In the genomic region with DNA sequence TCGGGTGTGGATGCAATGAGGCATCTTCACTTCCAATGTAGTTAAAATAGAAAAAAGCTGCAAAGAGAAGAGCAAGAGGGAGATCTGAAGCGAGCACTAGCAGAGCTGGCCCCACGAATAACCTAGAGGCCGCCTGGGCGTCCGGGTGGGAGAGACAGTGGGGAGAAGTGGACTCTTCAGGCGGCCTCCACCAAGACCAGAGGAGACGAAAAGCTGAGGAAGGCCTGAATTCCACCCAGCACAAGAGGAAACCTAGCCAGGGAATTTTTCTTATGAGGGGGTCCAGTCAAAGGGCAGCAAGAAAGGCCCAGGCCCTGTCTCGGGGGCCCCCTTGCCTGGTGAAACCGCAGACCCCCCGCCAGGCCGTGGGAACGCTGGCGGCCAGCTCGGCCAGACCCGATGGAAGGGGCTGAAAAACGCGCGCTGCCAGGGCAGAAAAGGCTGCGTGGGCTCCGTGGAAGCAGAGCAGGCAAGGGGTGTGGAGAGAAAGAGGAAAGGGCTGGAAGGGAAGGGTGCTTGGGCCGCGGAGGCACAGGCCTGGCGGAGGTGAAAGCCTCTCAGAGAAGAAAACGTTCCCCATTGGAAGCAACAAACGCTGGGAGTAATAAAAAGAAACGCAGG, we compare ENCODE assay signal across 15 cellular contexts.
DNase-seq lines count a peak whose midpoint lies in the region; ATAC-seq, FAIRE-seq and TF ChIP-seq lines count a peak whose summit lies in the region.
"Had no signal": no experiment of that assay in that cellular context is flagged by ENCODE, and none has a peak within 500 bp of the region (broad histone marks: within the 10 kb centered on the region; RNA-seq: fewer than 3 reads in every experiment).

No MANE protein-coding gene starts in this region.

- 44% methylated on average over 27 of the region's 27 CpGs for WGBS in HUES64
- 82 to 83% methylated on average over 16 to 27 of the region's 27 CpGs for WGBS in transverse colon (ENCODE audit: low coverage in 1 of 2), 2 donors

- H3K27me3 ChIP-seq in HUES64 (ENCODE audit: insufficient read depth, low read length) (no peaks in the 10 kb centered on the region), transverse colon (no peaks in the 10 kb centered on the region)
- no peaks in the 10 kb centered on the region for H3K27me3 ChIP-seq in CD4-positive, alpha-beta T cell (ENCODE audit: control insufficient read depth, insufficient read depth, low read length)

- H3K27ac ChIP-seq in HUES64 (ENCODE audit: low read depth, low read length) (peak overlapping the region; percentile 86), cingulate gyrus (ENCODE audit: low read depth, low read length) (peak overlapping the region; percentile 79), transverse colon (peak overlapping the region in 3 of 4 donors; percentile 6 to 46 (median 42))
- no peak overlapping the region for H3K27ac ChIP-seq in CD4-positive, alpha-beta T cell (ENCODE audit: low read depth, low read length)

- in situ Hi-C loops in transverse colon (cut with MboI; ENCODE audit: low pct_ligation_motif_present in 1 of 4, low pct_unique_long_range_greater_than_20kb in 1 of 4, low sequenced_read_pairs in 3 of 4) (no loop called here), KBM-7 (cut with MboI; ENCODE audit: low pct_unique_long_range_greater_than_20kb, low sequenced_read_pairs) (no loop called here)

- POLR2A ChIA-PET in CD4-positive, alpha-beta T cell (lab: Charles Lee): no interaction called here

- TF ChIP-seq CTCF in mesothelial cell of epicardium (IDR thresholded peaks at IDR 0.05; ENCODE audit: unreplicated experiment) (no peak), transverse colon (IDR thresholded peaks at IDR 0.05) (no peak)
- TF ChIP-seq CTCF in CD4-positive, alpha-beta T cell (IDR thresholded peaks at IDR 0.05): no peak

- no peaks in the 10 kb centered on the region for H3K27me3 Mint-ChIP-seq in mesothelial cell of epicardium (ENCODE audit: low read depth)
- no peaks in the 10 kb centered on the region for H3K27me3 Mint-ChIP-seq in CD4-positive, alpha-beta T cell
- H3K27me3 Mint-ChIP-seq: activated CD4-positive, alpha-beta T cell treated with anti-CD3 and anti-CD28 coated beads, Interleukin-2, amount 10 ng/mL, durations not matched to agents 7 days and 5 days; activated T-helper 17 cell treated with anti-CD3 and anti-CD28 coated beads, Interleukin-2, amount 50 U/mL, for 72 hours; memory B cell; stimulated activated memory B cell treated with anti-CD40 and anti-IgM and Interleukin-4, amounts not matched to agents 10 μg/mL and 1 μg/mL and 100 μg/mL, for 72 hours had no signal

- no peak for ATAC-seq in CD4-positive, alpha-beta T cell (ENCODE audit: poor library complexity)
- ATAC-seq: activated T-helper 17 cell treated with anti-CD3 and anti-CD28 coated beads, Interleukin-2, amount 50 U/mL, for 72 hours; stimulated activated memory B cell treated with anti-CD40 and anti-IgM and Interleukin-4, amounts not matched to agents 10 μg/mL and 1 μg/mL and 100 μg/mL, for 72 hours had no signal

- intact Hi-C loops in transverse colon (cut with DNase I; ENCODE audit: low total_unique reads): no loop called here
- intact Hi-C loops in CD4-positive, alpha-beta T cell (cut with DNase I, micrococcal nuclease): no loop called here

- no peaks in the 10 kb centered on the region for H3K9me3 Mint-ChIP-seq in mesothelial cell of epicardium
- H3K9me3 Mint-ChIP-seq in CD4-positive, alpha-beta T cell: no peaks in the 10 kb centered on the region
- H3K9me3 Mint-ChIP-seq: activated CD4-positive, alpha-beta T cell treated with anti-CD3 and anti-CD28 coated beads, Interleukin-2, amount 10 ng/mL, durations not matched to agents 7 days and 5 days; activated T-helper 17 cell treated with anti-CD3 and anti-CD28 coated beads, Interleukin-2, amount 50 U/mL, for 72 hours; memory B cell; stimulated activated memory B cell treated with anti-CD40 and anti-IgM and Interleukin-4, amounts not matched to agents 10 μg/mL and 1 μg/mL and 100 μg/mL, for 72 hours had no signal

- H3K4me3 Mint-ChIP-seq in mesothelial cell of epicardium: no peak overlapping the region
- no peak overlapping the region for H3K4me3 Mint-ChIP-seq in CD4-positive, alpha-beta T cell
- H3K4me3 Mint-ChIP-seq: activated CD4-positive, alpha-beta T cell treated with anti-CD3 and anti-CD28 coated beads, Interleukin-2, amount 10 ng/mL, durations not matched to agents 7 days and 5 days; activated T-helper 17 cell treated with anti-CD3 and anti-CD28 coated beads, Interleukin-2, amount 50 U/mL, for 72 hours; CD14-positive monocyte; memory B cell; stimulated activated memory B cell treated with anti-CD40 and anti-IgM and Interleukin-4, amounts not matched to agents 10 μg/mL and 1 μg/mL and 100 μg/mL, for 72 hours had no signal

- H3K4me3 ChIP-seq in HUES64 (ENCODE audit: low read length): peak overlapping the region; percentile 32
- no peak overlapping the region for H3K4me3 ChIP-seq in transverse colon

- H3K36me3 Mint-ChIP-seq in mesothelial cell of epicardium: peaks cover 18% of the 10 kb centered on the region
- H3K36me3 Mint-ChIP-seq in CD4-positive, alpha-beta T cell (ENCODE audit: low read depth): no peaks in the 10 kb centered on the region
- H3K36me3 Mint-ChIP-seq: CD14-positive monocyte; memory B cell; stimulated activated memory B cell treated with anti-CD40 and anti-IgM and Interleukin-4, amounts not matched to agents 10 μg/mL and 1 μg/mL and 100 μg/mL, for 72 hours had no signal

- no peaks in the 10 kb centered on the region for H3K9me3 ChIP-seq in HUES64 (ENCODE audit: insufficient read depth, low read depth, low read length)
- H3K9me3 ChIP-seq in transverse colon: no peaks in the 10 kb centered on the region
- H3K9me3 ChIP-seq in CD4-positive, alpha-beta T cell (ENCODE audit: control insufficient read depth, low read length): no peaks in the 10 kb centered on the region

- TF ChIP-seq POLR2A in transverse colon (IDR thresholded peaks at IDR 0.05): no peak

- H3K9ac ChIP-seq in HUES64 (ENCODE audit: low read depth, low read length): peak overlapping the region; percentile 61

- peak overlapping the region; percentile 93 for H3K27ac Mint-ChIP-seq in mesothelial cell of epicardium
- H3K27ac Mint-ChIP-seq in CD4-positive, alpha-beta T cell: no peak overlapping the region
- H3K27ac Mint-ChIP-seq: activated CD4-positive, alpha-beta T cell treated with anti-CD3 and anti-CD28 coated beads, Interleukin-2, amount 10 ng/mL, durations not matched to agents 7 days and 5 days; activated T-helper 17 cell treated with anti-CD3 and anti-CD28 coated beads, Interleukin-2, amount 50 U/mL, for 72 hours; CD14-positive monocyte; memory B cell; stimulated activated memory B cell treated with anti-CD40 and anti-IgM and Interleukin-4, amounts not matched to agents 10 μg/mL and 1 μg/mL and 100 μg/mL, for 72 hours had no signal

- TF ChIP-seq EP300 in transverse colon (IDR thresholded peaks at IDR 0.05; ENCODE audit: low read depth): no peak

- no peak for FAIRE-seq in GM19239 (lab: Jason Lieb, UNC)
- FAIRE-seq: H54 had no signal

- no peak for DNase-seq in mesothelial cell of epicardium (ENCODE audit: low spot score in 2 of 2, unreplicated experiment in 2 of 2)
- no peak for DNase-seq in transverse colon
- no peak for DNase-seq in GM19239 (ENCODE audit: insufficient read length, low spot score)
- DNase-seq in CD4-positive, alpha-beta T cell: no peak
- no peak for DNase-seq in KBM-7
- DNase-seq: activated CD4-positive, alpha-beta T cell treated with anti-CD3 and anti-CD28 coated beads, Interleukin-2, amount 10 ng/mL, durations not matched to agents 7 days and 5 days; GDM1; NCI-H1105 treated with DMSO at 0.1 percent for 48 hours had no signal

- H3K4me1 ChIP-seq in HUES64 (ENCODE audit: insufficient read depth, low read length): peaks cover 46% of the 10 kb centered on the region
- peaks cover 0 to 4% (median 2%) of the 10 kb centered on the region in 4 donors for H3K4me1 ChIP-seq in transverse colon

- peaks cover 46% of the 10 kb centered on the region for H3K4me1 Mint-ChIP-seq in mesothelial cell of epicardium
- no peaks in the 10 kb centered on the region for H3K4me1 Mint-ChIP-seq in CD4-positive, alpha-beta T cell (ENCODE audit: low read depth)
- H3K4me1 Mint-ChIP-seq: activated CD4-positive, alpha-beta T cell treated with anti-CD3 and anti-CD28 coated beads, Interleukin-2, amount 10 ng/mL, durations not matched to agents 7 days and 5 days; activated T-helper 17 cell treated with anti-CD3 and anti-CD28 coated beads, Interleukin-2, amount 50 U/mL, for 72 hours; memory B cell; stimulated activated memory B cell treated with anti-CD40 and anti-IgM and Interleukin-4, amounts not matched to agents 10 μg/mL and 1 μg/mL and 100 μg/mL, for 72 hours had no signal

- H3K36me3 ChIP-seq in HUES64 (ENCODE audit: insufficient read depth, low read length) (no peaks in the 10 kb centered on the region), transverse colon (no peaks in the 10 kb centered on the region)

- CTCF ChIA-PET in CD4-positive, alpha-beta T cell (lab: Charles Lee): no interaction called here
